ENCODE assay signal across 15 cellular contexts in the genomic region with DNA sequence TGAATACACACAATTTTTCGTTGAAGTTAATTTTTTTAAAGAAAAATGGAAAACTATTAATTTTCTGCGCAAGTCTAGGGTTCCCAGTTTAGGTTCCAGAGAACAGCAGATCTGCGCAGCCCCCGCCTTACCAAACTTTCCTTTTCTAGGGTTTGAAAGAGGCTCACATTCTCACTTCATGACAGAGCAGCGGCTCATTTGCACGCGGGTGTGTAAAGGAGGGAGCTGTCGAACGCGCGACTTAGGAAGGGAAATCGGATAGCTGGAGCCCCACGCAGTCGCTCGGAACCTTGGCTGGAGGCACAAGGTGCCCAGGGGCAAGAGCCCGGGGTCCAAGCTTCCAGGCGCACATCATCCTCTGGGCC.
A peak's percentile ranks its signal among the peaks of the same experiment; 100 is the strongest.
DNase-seq lines count a peak whose midpoint lies in the region; ATAC-seq and TF ChIP-seq lines count a peak whose summit lies in the region.
"Had no signal": no experiment of that assay in that cellular context is flagged by ENCODE, and none has a peak within 500 bp of the region (broad histone marks: within the 10 kb centered on the region; RNA-seq: fewer than 3 reads in every experiment).

No MANE protein-coding gene starts in this region.

- ATAC-seq in memory B cell (ENCODE audit: low read depth) (no peak), HG03378 (IDR thresholded peaks at IDR 0.05; ENCODE audit: unreplicated experiment) (no peak)

- peaks cover 0 to 25% (median 0%) of the 10 kb centered on the region in 5 experiments for H3K9me3 Mint-ChIP-seq in brain
- H3K9me3 Mint-ChIP-seq in memory B cell: peaks cover 9% of the 10 kb centered on the region

- H3K4me1 Mint-ChIP-seq in brain (peaks cover 15% of the 10 kb centered on the region), memory B cell (peaks cover 7% of the 10 kb centered on the region)

- H3K27me3 Mint-ChIP-seq in brain (peaks cover 55% of the 10 kb centered on the region), memory B cell (peaks cover 36% of the 10 kb centered on the region)

- peak overlapping the region; percentile 46 for H3K4me3 ChIP-seq in GM06990 (replicated peaks; ENCODE audit: low read depth, low read length)
- H3K4me3 ChIP-seq in HUES6 (ENCODE audit: low read depth, low read length): peak overlapping the region; percentile 59
- H3K4me3 ChIP-seq: skin epidermis had no signal

- H3K27ac Mint-ChIP-seq in brain (peak overlapping the region; percentile 92 to 100 (median 99)), memory B cell (peak overlapping the region; percentile 45)

- no peak for TF ChIP-seq CTCF in GM06990 (IDR thresholded peaks at IDR 0.05; ENCODE audit: insufficient read depth, low read length, poor library complexity, severe bottlenecking)
- TF ChIP-seq CTCF in brain (conservative IDR thresholded peaks at IDR 0.05): no peak

- H3K27me3 ChIP-seq in GM06990 (replicated peaks; ENCODE audit: control insufficient read depth, insufficient read depth, low read length) (no peaks in the 10 kb centered on the region; the same call in 1 of the 2 replicates), HUES6 (ENCODE audit: control insufficient read depth, insufficient read depth, low read length) (peaks cover 100% of the 10 kb centered on the region)

- peaks cover 39% of the 10 kb centered on the region for H3K4me1 ChIP-seq in HUES6 (ENCODE audit: control insufficient read depth, insufficient read depth, low read length)
- H3K4me1 ChIP-seq: foreskin keratinocyte had no signal

- H3K9ac ChIP-seq in HUES6 (ENCODE audit: low read length): no peak overlapping the region

- DNase-seq in GM06990 (ENCODE audit: extremely low read depth, insufficient read length): no peak
- no peak for DNase-seq in memory B cell (ENCODE audit: low spot score in 2 of 2)
- no peak for DNase-seq in SK-N-DZ (ENCODE audit: low spot score)
- no peak for DNase-seq in LoVo (ENCODE audit: low spot score)
- no peak for DNase-seq in dedifferentiated amniotic fluid mesenchymal stem cell (ENCODE audit: extremely low spot score)
- DNase-seq: activated CD8-positive, alpha-beta memory T cell treated with anti-CD3 and anti-CD28 coated beads, Interleukin-2, amount 50 U/mL, for 4 hours; activated naive CD4-positive, alpha-beta T cell treated with Interleukin-2 at 50 U/mL for 16 hours; foreskin keratinocyte; HCEC 1CT; KG1; stimulated activated naive CD4-positive, alpha-beta T cell had no signal

- H3K9me3 ChIP-seq in HUES6 (ENCODE audit: control insufficient read depth, insufficient read depth, low read depth, low read length): no peaks in the 10 kb centered on the region

- no peak overlapping the region for H3K27ac ChIP-seq in HUES6 (ENCODE audit: low read depth, low read length)
- H3K27ac ChIP-seq: foreskin keratinocyte, skin epidermis had no signal

- H3K4me3 Mint-ChIP-seq in brain (peak overlapping the region; percentile 88 to 95 (median 94)), memory B cell (no peak overlapping the region)

- peaks cover 43% of the 10 kb centered on the region for H3K36me3 Mint-ChIP-seq in brain
- peaks cover 1% of the 10 kb centered on the region for H3K36me3 Mint-ChIP-seq in memory B cell

- H3K36me3 ChIP-seq in GM06990 (ENCODE audit: control insufficient read depth, insufficient read depth, low read length) (no peaks in the 10 kb centered on the region), HUES6 (ENCODE audit: control insufficient read depth, insufficient read depth, low read length) (no peaks in the 10 kb centered on the region)
